1 cellular context compared by ENCODE assay signal in the genomic region with DNA sequence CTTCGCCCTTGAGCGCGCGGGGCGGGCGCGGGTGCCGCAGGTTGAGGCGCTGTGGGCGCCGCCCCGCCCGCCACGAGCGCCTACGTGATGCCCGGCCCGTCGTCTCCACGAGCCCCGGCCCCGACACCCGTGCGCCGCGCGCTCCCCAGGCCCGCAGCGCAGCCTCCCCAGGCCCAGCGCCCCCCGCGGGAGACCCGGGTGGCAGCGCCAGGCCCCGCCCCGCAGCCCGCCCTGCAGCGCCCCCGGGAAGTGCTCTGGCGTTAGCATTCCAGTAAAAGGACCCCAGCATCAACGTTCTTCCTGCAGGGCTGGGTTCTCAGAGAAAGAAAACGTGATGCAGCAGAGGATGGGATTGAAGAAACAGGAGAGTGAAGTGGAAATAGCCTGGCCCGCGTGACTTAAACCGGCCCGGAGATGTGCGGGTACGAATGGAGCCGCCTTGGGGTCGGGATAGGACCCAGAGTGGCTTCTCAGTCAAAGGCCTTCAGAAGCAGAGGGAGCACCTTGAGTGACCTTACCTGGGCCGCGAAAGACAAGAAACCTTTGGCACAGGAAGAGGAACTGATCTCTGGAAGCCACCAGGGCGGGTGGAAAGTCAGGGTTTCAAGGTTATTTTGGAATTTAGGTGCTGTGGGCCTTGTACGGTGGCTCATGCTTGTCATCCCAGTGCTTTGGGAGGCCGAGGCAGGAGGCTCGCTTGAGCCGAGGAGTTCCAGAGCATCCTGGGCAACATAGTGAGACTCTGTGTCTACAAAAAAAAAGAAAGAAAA.
TF ChIP-seq lines count a peak whose summit lies in the region.

No MANE protein-coding gene starts in this region.

TF ChIP-seq in GM12878, 131 proteins besides CTCF, POLR2A, EP300 and RAD21:
- TF ChIP-seq, protein P1, sequence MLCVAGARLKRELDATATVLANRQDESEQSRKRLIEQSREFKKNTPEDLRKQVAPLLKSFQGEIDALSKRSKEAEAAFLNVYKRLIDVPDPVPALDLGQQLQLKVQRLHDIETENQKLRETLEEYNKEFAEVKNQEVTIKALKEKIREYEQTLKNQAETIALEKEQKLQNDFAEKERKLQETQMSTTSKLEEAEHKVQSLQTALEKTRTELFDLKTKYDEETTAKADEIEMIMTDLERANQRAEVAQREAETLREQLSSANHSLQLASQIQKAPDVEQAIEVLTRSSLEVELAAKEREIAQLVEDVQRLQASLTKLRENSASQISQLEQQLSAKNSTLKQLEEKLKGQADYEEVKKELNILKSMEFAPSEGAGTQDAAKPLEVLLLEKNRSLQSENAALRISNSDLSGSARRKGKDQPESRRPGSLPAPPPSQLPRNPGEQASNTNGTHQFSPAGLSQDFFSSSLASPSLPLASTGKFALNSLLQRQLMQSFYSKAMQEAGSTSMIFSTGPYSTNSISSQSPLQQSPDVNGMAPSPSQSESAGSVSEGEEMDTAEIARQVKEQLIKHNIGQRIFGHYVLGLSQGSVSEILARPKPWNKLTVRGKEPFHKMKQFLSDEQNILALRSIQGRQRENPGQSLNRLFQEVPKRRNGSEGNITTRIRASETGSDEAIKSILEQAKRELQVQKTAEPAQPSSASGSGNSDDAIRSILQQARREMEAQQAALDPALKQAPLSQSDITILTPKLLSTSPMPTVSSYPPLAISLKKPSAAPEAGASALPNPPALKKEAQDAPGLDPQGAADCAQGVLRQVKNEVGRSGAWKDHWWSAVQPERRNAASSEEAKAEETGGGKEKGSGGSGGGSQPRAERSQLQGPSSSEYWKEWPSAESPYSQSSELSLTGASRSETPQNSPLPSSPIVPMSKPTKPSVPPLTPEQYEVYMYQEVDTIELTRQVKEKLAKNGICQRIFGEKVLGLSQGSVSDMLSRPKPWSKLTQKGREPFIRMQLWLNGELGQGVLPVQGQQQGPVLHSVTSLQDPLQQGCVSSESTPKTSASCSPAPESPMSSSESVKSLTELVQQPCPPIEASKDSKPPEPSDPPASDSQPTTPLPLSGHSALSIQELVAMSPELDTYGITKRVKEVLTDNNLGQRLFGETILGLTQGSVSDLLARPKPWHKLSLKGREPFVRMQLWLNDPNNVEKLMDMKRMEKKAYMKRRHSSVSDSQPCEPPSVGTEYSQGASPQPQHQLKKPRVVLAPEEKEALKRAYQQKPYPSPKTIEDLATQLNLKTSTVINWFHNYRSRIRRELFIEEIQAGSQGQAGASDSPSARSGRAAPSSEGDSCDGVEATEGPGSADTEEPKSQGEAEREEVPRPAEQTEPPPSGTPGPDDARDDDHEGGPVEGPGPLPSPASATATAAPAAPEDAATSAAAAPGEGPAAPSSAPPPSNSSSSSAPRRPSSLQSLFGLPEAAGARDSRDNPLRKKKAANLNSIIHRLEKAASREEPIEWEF (IDR thresholded peaks at IDR 0.05; ENCODE audit: insufficient replicate concordance, low read depth, low read length) = no peak
- TF ChIP-seq ZBTB4 (CRISPR knock-in tag; IDR thresholded peaks at IDR 0.05) (no peak), NR2C1 (IDR thresholded peaks at IDR 0.05) (0 out of 2 replicates have a peak, but pooled peaks have one; percentile 50), ZNF217 (IDR thresholded peaks at IDR 0.05) (no peak), ETV6 (conservative IDR thresholded peaks at IDR 0.05 in 1 of 2, IDR thresholded peaks at IDR 0.05 in 1 of 2; ENCODE audit: borderline replicate concordance in 1 of 2, low read depth in 1 of 2) (no peak), POLR2AphosphoS5 (IDR thresholded peaks at IDR 0.05; ENCODE audit: low read length) (peak; percentile 8; the same call in 1 of the 2 replicates), E2F8 (IDR thresholded peaks at IDR 0.05; ENCODE audit: low read depth, partially characterized antibody) (no peak), ESRRA (IDR thresholded peaks at IDR 0.05; ENCODE audit: low read length) (no peak), MTA2 (IDR thresholded peaks at IDR 0.05; ENCODE audit: low read depth) (no peak), TCF3 (IDR thresholded peaks at IDR 0.05; ENCODE audit: borderline replicate concordance, insufficient read depth, low read depth, low read length) (no peak), CEBPB (IDR thresholded peaks at IDR 0.05; ENCODE audit: borderline replicate concordance in 1 of 2, low read depth in 2 of 2, low read length in 2 of 2) (no peak), WRNIP1 (IDR thresholded peaks at IDR 0.05; ENCODE audit: borderline replicate concordance, low read depth, low read length) (no peak), NR2F1 (conservative IDR thresholded peaks at IDR 0.05) (0 out of 2 replicates have a peak, but pooled peaks have one; percentile 10), RB1 (IDR thresholded peaks at IDR 0.05; ENCODE audit: borderline replicate concordance) (no peak), GATAD2B (conservative IDR thresholded peaks at IDR 0.05; ENCODE audit: low read depth) (peak; percentile 36; the same call in 1 of the 2 replicates), FOXM1 (IDR thresholded peaks at IDR 0.05; ENCODE audit: low read depth, low read length) (no peak), MEF2B (IDR thresholded peaks at IDR 0.05; ENCODE audit: partially characterized antibody, poor library complexity, severe bottlenecking) (no peak), PAX5 (IDR thresholded peaks at IDR 0.05; ENCODE audit: borderline replicate concordance, low read depth, low read length) (no peak), CHD4 (IDR thresholded peaks at IDR 0.05) (no peak), ZNF207 (IDR thresholded peaks at IDR 0.05; ENCODE audit: borderline replicate concordance) (no peak), BACH1 (IDR thresholded peaks at IDR 0.05; ENCODE audit: borderline replicate concordance) (peak; percentile 90), PAX8 (IDR thresholded peaks at IDR 0.05) (no peak), BHLHE40 (IDR thresholded peaks at IDR 0.05; ENCODE audit: borderline replicate concordance in 1 of 2, low read depth in 2 of 2, low read length in 1 of 2) (peak in 1 of 2 experiments; percentile 70; a peak in 2 of 4 replicates), MAX (IDR thresholded peaks at IDR 0.05; ENCODE audit: low read depth, low read length) (no peak), SPI1 (IDR thresholded peaks at IDR 0.05; ENCODE audit: borderline replicate concordance, insufficient read depth, low read depth, low read length) (peak; percentile 56; the same call in 1 of the 2 replicates), DPF2 (IDR thresholded peaks at IDR 0.05) (0 out of 2 replicates have a peak, but pooled peaks have one; percentile 47), NRF1 (conservative IDR thresholded peaks at IDR 0.05; ENCODE audit: low read depth, low read length) (no peak)
- TF ChIP-seq, protein P2, sequence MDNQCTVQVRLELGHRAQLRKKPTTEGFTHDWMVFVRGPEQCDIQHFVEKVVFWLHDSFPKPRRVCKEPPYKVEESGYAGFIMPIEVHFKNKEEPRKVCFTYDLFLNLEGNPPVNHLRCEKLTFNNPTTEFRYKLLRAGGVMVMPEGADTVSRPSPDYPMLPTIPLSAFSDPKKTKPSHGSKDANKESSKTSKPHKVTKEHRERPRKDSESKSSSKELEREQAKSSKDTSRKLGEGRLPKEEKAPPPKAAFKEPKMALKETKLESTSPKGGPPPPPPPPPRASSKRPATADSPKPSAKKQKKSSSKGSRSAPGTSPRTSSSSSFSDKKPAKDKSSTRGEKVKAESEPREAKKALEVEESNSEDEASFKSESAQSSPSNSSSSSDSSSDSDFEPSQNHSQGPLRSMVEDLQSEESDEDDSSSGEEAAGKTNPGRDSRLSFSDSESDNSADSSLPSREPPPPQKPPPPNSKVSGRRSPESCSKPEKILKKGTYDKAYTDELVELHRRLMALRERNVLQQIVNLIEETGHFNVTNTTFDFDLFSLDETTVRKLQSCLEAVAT (IDR thresholded peaks at IDR 0.05) = peak; percentile 69
TF ChIP-seq in GM12878: peak in this region for 9.
